ENCODE assay signal across 8 cellular contexts in genomic region chr9:131422241-131422792, GRCh38. TPM values are rescaled to one million over a fixed set of nuclear protein-coding genes. Genes with fewer than 3 reads are reported as not detected.
DNase-seq lines count a peak whose midpoint lies in the region; ATAC-seq, FAIRE-seq and TF ChIP-seq lines count a peak whose summit lies in the region.

No MANE protein-coding gene starts in this region.

- H3K4me1 ChIP-seq in astrocyte (ENCODE audit: insufficient read depth, low read length) (peaks cover 48% of the 10 kb centered on the region), upper lobe of left lung (peaks cover 59 to 77% (median 62%) of the 10 kb centered on the region in 4 donors)

- H3K36me3 Mint-ChIP-seq in activated naive CD4-positive, alpha-beta T cell treated with anti-CD3 and anti-CD28 coated beads, Interleukin-2, amount 10 ng/mL, durations not matched to agents 7 days and 5 days, result peaks cover 58% of the 10 kb centered on the region
- H3K36me3 Mint-ChIP-seq in astrocyte (ENCODE audit: low read depth, unreplicated experiment), result peaks cover 6% of the 10 kb centered on the region

- H3K27me3 ChIP-seq in astrocyte (ENCODE audit: insufficient read depth, low read length) (no peaks in the 10 kb centered on the region), upper lobe of left lung (no peaks in the 10 kb centered on the region)

- FAIRE-seq in astrocyte (lab: Jason Lieb, UNC), result no peak

- no peak overlapping the region for H2AFZ ChIP-seq in astrocyte (ENCODE audit: low read depth, low read length)

- H3K79me2 ChIP-seq in astrocyte (ENCODE audit: insufficient read depth, low read length), result peaks cover 100% of the 10 kb centered on the region

- H3K9ac ChIP-seq in astrocyte (ENCODE audit: low read length), result peak overlapping the region; percentile 29

- CTCF ChIA-PET in activated naive CD4-positive, alpha-beta T cell treated with anti-CD3 and anti-CD28 coated beads, Interleukin-2, amount 10 ng/mL, durations not matched to agents 7 days and 5 days (lab: Charles Lee), result no interaction called here

- H3K4me1 Mint-ChIP-seq in activated naive CD4-positive, alpha-beta T cell treated with anti-CD3 and anti-CD28 coated beads, Interleukin-2, amount 10 ng/mL, durations not matched to agents 7 days and 5 days, result peaks cover 65% of the 10 kb centered on the region
- peaks cover 62% of the 10 kb centered on the region for H3K4me1 Mint-ChIP-seq in astrocyte (ENCODE audit: low read depth, unreplicated experiment)

- H3K4me3 ChIP-seq in astrocyte (ENCODE audit: insufficient read depth, low read depth, low read length) (no peak overlapping the region), upper lobe of left lung (no peak overlapping the region)

- 62 to 70% methylated on average over 12 of the region's 12 CpGs for WGBS in upper lobe of left lung, 2 donors

- ATAC-seq in upper lobe of left lung (ENCODE audit: low FRiP score in 2 of 2) (peak in 1 of 2 donors; percentile 28), HG03469 (IDR thresholded peaks at IDR 0.05; ENCODE audit: unreplicated experiment) (no peak), HG03097 (IDR thresholded peaks at IDR 0.05; ENCODE audit: low FRiP score, unreplicated experiment) (no peak)

- TF ChIP-seq POLR2A in upper lobe of left lung (IDR thresholded peaks at IDR 0.05), result no peak

- H3K9me3 Mint-ChIP-seq in activated naive CD4-positive, alpha-beta T cell treated with anti-CD3 and anti-CD28 coated beads, Interleukin-2, amount 10 ng/mL, durations not matched to agents 7 days and 5 days, result no peaks in the 10 kb centered on the region
- no peaks in the 10 kb centered on the region for H3K9me3 Mint-ChIP-seq in astrocyte (ENCODE audit: unreplicated experiment)

- peak overlapping the region; percentile 65 for H3K27ac ChIP-seq in astrocyte (ENCODE audit: low read depth, low read length)
- H3K27ac ChIP-seq in upper lobe of left lung, result peak overlapping the region; percentile 37 to 84 (median 47)

- H3K36me3 ChIP-seq in astrocyte (ENCODE audit: insufficient read depth, low read length) (no peaks in the 10 kb centered on the region), upper lobe of left lung (peaks cover 0 to 3% (median 0%) of the 10 kb centered on the region in 4 donors)

- H3K27me3 Mint-ChIP-seq in activated naive CD4-positive, alpha-beta T cell treated with anti-CD3 and anti-CD28 coated beads, Interleukin-2, amount 10 ng/mL, durations not matched to agents 7 days and 5 days, result no peaks in the 10 kb centered on the region
- H3K27me3 Mint-ChIP-seq in astrocyte (ENCODE audit: low read depth, unreplicated experiment), result no peaks in the 10 kb centered on the region

- peak overlapping the region; percentile 20 for H3K27ac Mint-ChIP-seq in activated naive CD4-positive, alpha-beta T cell treated with anti-CD3 and anti-CD28 coated beads, Interleukin-2, amount 10 ng/mL, durations not matched to agents 7 days and 5 days
- peak overlapping the region; percentile 94 for H3K27ac Mint-ChIP-seq in astrocyte (ENCODE audit: unreplicated experiment)

- H3K4me3 Mint-ChIP-seq in activated naive CD4-positive, alpha-beta T cell treated with anti-CD3 and anti-CD28 coated beads, Interleukin-2, amount 10 ng/mL, durations not matched to agents 7 days and 5 days, result no peak overlapping the region
- H3K4me3 Mint-ChIP-seq in astrocyte (ENCODE audit: unreplicated experiment), result peak overlapping the region; percentile 66

- TF ChIP-seq CTCF in astrocyte (IDR thresholded peaks at IDR 0.05; ENCODE audit: insufficient read depth, low read depth, low read length), result no peak
- TF ChIP-seq CTCF in upper lobe of left lung (IDR thresholded peaks at IDR 0.05), result peak in 3 of 6 experiments; percentile 14 to 22 (median 15)

- no peak for DNase-seq in activated naive CD4-positive, alpha-beta T cell treated with anti-CD3 and anti-CD28 coated beads, Interleukin-2, amount 10 ng/mL, durations not matched to agents 7 days and 5 days
- DNase-seq in activated naive CD4-positive, alpha-beta T cell treated with Interleukin-2 at 50 U/mL for 16 hours, result no peak
- DNase-seq in astrocyte (ENCODE audit: low read depth) (no peak), kidney glomerular epithelial cell (lab: John Stamatoyannopoulos, UW) (peak; percentile 50), upper lobe of left lung (no peak), NCI-H1048 (lab: John Stamatoyannopoulos, UW) (no peak)

- TF ChIP-seq EP300 in upper lobe of left lung (IDR thresholded peaks at IDR 0.05), result no peak

- H4K20me1 ChIP-seq in astrocyte (ENCODE audit: insufficient read depth, low read length), result peaks cover 99% of the 10 kb centered on the region

- H3K9me3 ChIP-seq in astrocyte (ENCODE audit: insufficient read depth, low read depth, low read length) (no peaks in the 10 kb centered on the region), upper lobe of left lung (no peaks in the 10 kb centered on the region)

- peak overlapping the region; percentile 66 for H3K4me2 ChIP-seq in astrocyte (ENCODE audit: low read length)

RNA-seq across cellular contexts. Expression of gene PRRC2B, which starts 28.4 kb away (rescaled TPM):
- 260 and 292 TPM in 2 replicates for total RNA-seq in astrocyte
- 100 to 1,000 TPM; 114 to 348 (median 186) TPM for total RNA-seq in upper lobe of left lung
